8 cellular contexts compared by ENCODE assay signal in genomic region chr10:55631071-55631654, GRCh38.
DNase-seq lines count a peak whose midpoint lies in the region; ATAC-seq and TF ChIP-seq lines count a peak whose summit lies in the region.

No MANE protein-coding gene starts in this region.

- H3K9ac ChIP-seq in ES-I3 (ENCODE audit: low read depth, low read length) (peak overlapping the region; percentile 97), HUES48 (ENCODE audit: low read depth, low read length) (peak overlapping the region; percentile 55)

- peak overlapping the region; percentile 72 for H3K4me3 ChIP-seq in HUES48 (ENCODE audit: low read depth, low read length)
- H3K4me3 ChIP-seq in fibroblast of pulmonary artery (replicated peaks; ENCODE audit: low read depth, low read length), result peak overlapping the region; percentile 42

- DNase-seq in SKM-1 treated with dmso at 0.1 percent for 144 hours (lab: John Stamatoyannopoulos, UW; ENCODE audit: unreplicated experiment) (peak; percentile 63), fibroblast of pulmonary artery (ENCODE audit: low read depth) (peak; percentile 21), natural killer cell (no peak), DMS79 (lab: John Stamatoyannopoulos, UW) (no peak)

- peak; percentile 96 for ATAC-seq in GM21526 (IDR thresholded peaks at IDR 0.05; ENCODE audit: low FRiP score, unreplicated experiment)
- ATAC-seq in natural killer cell, result no peak
- ATAC-seq in GM21360 (IDR thresholded peaks at IDR 0.05; ENCODE audit: unreplicated experiment), result no peak

- peaks cover 5% of the 10 kb centered on the region for H3K36me3 Mint-ChIP-seq in natural killer cell

- intact Hi-C loops in natural killer cell (cut with micrococcal nuclease), result no loop called here

- peaks cover 0 to 10% of the 10 kb centered on the region in 2 donors for H3K9me3 Mint-ChIP-seq in natural killer cell

- H3K27me3 ChIP-seq in HUES48 (ENCODE audit: control insufficient read depth, insufficient read depth, low read length), result 0 out of 2 replicates have a peak, but pooled peaks cover 2% of the 10 kb centered on the region

- H3K4me1 Mint-ChIP-seq in natural killer cell, result no peaks in the 10 kb centered on the region

- TF ChIP-seq CTCF in fibroblast of pulmonary artery (IDR thresholded peaks at IDR 0.05; ENCODE audit: low read length, missing control alignments) (peak; percentile 20), natural killer cell (IDR thresholded peaks at IDR 0.05) (no peak)

- peak overlapping the region; percentile 28 for H3K4me3 Mint-ChIP-seq in natural killer cell

- H3K4me1 ChIP-seq in ES-I3 (ENCODE audit: insufficient read depth, low read length) (no peaks in the 10 kb centered on the region; the same call in none of the 2 replicates), HUES48 (ENCODE audit: control insufficient read depth, insufficient read depth, low read length) (peaks cover 6% of the 10 kb centered on the region; the same call in 1 of the 2 replicates)

- H3K27ac Mint-ChIP-seq in natural killer cell, result no peak overlapping the region

- H3K9me3 ChIP-seq in ES-I3 (ENCODE audit: control insufficient read depth, insufficient read depth, low read length), result no peaks in the 10 kb centered on the region
- no peaks in the 10 kb centered on the region for H3K9me3 ChIP-seq in HUES48 (ENCODE audit: control insufficient read depth, insufficient read depth, low read length)

- H3K27me3 Mint-ChIP-seq in natural killer cell (ENCODE audit: low read depth in 2 of 2), result peaks cover 7 to 12% of the 10 kb centered on the region in 2 donors

- no peak overlapping the region for H3K27ac ChIP-seq in HUES48 (ENCODE audit: low read depth, low read length)

- H3K36me3 ChIP-seq in ES-I3 (ENCODE audit: insufficient read depth, low read length) (no peaks in the 10 kb centered on the region), HUES48 (ENCODE audit: control insufficient read depth, insufficient read depth, low read length) (no peaks in the 10 kb centered on the region)

Comparison
In these comparisons a context has a peak if more than half of its experiments do, and no peak if none do; other contexts are left out.
1. DNase-seq: peak in SKM-1 treated with dmso at 0.1 percent for 144 hours (single experiment) and fibroblast of pulmonary artery (single experiment); none in natural killer cell (single experiment) and DMS79 (single experiment).